ENCODE assay signal across 1 cellular context in the genomic region with DNA sequence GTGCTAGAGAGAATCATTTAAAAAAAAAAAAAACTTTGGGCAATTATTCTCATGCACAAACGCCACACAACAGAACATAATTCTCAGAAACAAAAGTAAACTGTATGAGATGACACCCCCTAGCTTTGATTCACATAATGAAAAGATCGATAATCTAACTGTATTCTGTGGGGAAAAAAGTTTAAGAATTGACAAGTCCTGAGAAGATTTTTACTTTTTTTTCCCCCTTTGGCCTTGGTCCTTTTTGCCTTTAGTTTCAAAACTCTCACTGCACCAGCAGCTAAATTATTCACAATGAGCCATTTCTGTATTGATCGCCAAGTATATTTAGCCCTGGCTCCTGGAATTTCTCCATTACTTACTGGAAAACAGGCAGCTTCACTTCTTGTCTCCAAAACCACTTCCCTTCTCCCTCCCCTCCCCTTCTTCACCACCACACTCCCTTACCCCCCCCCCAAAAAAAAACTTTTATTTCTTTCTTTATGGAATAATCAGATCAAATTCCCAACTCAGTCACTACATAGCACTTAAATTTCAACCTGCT.
TF ChIP-seq lines count a peak whose summit lies in the region.

No MANE protein-coding gene starts in this region.

TF ChIP-seq in IMR-90, 13 proteins besides CTCF, POLR2A, EP300 and RAD21 (continued from another document):
- TF ChIP-seq, protein P1, sequence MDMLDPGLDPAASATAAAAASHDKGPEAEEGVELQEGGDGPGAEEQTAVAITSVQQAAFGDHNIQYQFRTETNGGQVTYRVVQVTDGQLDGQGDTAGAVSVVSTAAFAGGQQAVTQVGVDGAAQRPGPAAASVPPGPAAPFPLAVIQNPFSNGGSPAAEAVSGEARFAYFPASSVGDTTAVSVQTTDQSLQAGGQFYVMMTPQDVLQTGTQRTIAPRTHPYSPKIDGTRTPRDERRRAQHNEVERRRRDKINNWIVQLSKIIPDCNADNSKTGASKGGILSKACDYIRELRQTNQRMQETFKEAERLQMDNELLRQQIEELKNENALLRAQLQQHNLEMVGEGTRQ (IDR thresholded peaks at IDR 0.05; ENCODE audit: low read depth, low read length) = no peak
